20 cellular contexts compared by ENCODE assay signal in the genomic region with DNA sequence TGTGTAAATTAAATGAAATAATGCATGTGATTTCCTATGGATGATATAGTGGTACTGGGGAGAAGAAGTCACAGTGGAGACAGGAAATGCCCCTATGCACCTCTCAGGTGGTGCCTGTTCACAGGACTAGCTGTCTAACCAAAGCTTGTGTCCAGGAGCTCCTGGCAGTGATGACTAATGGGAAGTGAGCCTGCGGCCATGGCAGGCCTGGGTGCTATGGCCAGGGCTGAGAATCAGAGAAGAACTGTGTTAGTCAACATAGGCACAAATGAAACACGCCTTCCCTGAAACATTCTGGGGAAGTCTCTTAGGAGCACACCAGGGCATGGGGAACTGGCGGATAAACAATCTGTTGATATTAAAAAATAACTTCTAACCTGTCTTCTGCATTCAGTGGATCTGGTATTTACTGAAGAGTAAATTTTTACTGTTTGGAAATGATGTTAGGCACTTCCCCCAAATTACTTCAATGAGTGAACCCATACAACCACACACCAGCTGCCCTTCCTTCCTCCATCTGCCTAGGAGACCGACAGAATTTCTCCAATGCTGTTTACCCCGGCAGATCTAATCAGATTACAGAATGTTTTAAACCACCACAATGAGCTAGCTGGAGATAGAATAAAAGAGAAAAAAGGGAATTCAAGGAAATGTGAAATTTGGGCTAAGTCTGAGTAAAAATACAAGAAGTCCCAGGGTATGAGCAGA.
DNase-seq lines count a peak whose midpoint lies in the region; ATAC-seq and TF ChIP-seq lines count a peak whose summit lies in the region.
"Had no signal": no experiment of that assay in that cellular context is flagged by ENCODE, and none has a peak within 500 bp of the region (broad histone marks: within the 10 kb centered on the region; RNA-seq: fewer than 3 reads in every experiment).

No MANE protein-coding gene starts in this region.

- DNase-seq in Daoy (ENCODE audit: low read depth) (peak; percentile 27), MV-4-11 (lab: John Stamatoyannopoulos, UW) (peak; percentile 24), RWPE2 (ENCODE audit: low spot score) (no peak), lower leg skin (ENCODE audit: low spot score in 2 of 2) (no peak), OCI-M2 (lab: John Stamatoyannopoulos, UW; ENCODE audit: unreplicated experiment) (no peak)
- no peak for DNase-seq in naive thymus-derived CD4-positive, alpha-beta T cell
- DNase-seq: activated CD4-positive, alpha-beta T cell treated with anti-CD3 and anti-CD28 coated beads, Interleukin-2, amount 50 U/mL, for 48 hours; activated gamma-delta T cell; EL; HCEC 1CT; lower lobe of right lung; NCI-H2081 treated with DMSO at 0.1 percent for 48 hours; OCI-M1; SJCRH30; stimulated activated CD4-positive, alpha-beta T cell treated with anti-CD3 and anti-CD28 coated beads, Interleukin-4, amount 100 ng/mL, for 1 hour; stimulated activated naive CD8-positive, alpha-beta T cell treated with anti-CD3 and anti-CD28 coated beads, Interleukin-15, amount 100 ng/mL, for 72 hours; T-helper 2 cell had no signal

- no peaks in the 10 kb centered on the region for H3K9me3 Mint-ChIP-seq in naive thymus-derived CD4-positive, alpha-beta T cell
- H3K9me3 Mint-ChIP-seq: stimulated activated naive CD8-positive, alpha-beta T cell treated with anti-CD3 and anti-CD28 coated beads, Interleukin-15, amount 100 ng/mL, for 72 hours had no signal

- H3K4me3 ChIP-seq in RWPE2 (ENCODE audit: severe bottlenecking) (no peak overlapping the region), lower leg skin (ENCODE audit: low read depth, poor library complexity, severe bottlenecking) (no peak overlapping the region)
- H3K4me3 ChIP-seq in naive thymus-derived CD4-positive, alpha-beta T cell (ENCODE audit: low read length) = no peak overlapping the region
- H3K4me3 ChIP-seq: hepatocyte, lower lobe of right lung, SJCRH30, smooth muscle cell had no signal

- POLR2A ChIA-PET in naive thymus-derived CD4-positive, alpha-beta T cell (lab: Charles Lee) = no interaction called here

- H3K36me3 ChIP-seq in RWPE2 (ENCODE audit: low read depth) = no peaks in the 10 kb centered on the region
- no peaks in the 10 kb centered on the region for H3K36me3 ChIP-seq in naive thymus-derived CD4-positive, alpha-beta T cell (ENCODE audit: control insufficient read depth in 2 of 3, insufficient read depth in 3 of 3, low read length in 3 of 3)
- H3K36me3 ChIP-seq: lower lobe of right lung, SJCRH30 had no signal

- no peaks in the 10 kb centered on the region for H3K36me3 Mint-ChIP-seq in naive thymus-derived CD4-positive, alpha-beta T cell

- WGBS in lower leg skin, 2 donors = 81 to 88% methylated on average over 5 of the region's 5 CpGs

- no peaks in the 10 kb centered on the region for H3K9me3 ChIP-seq in RWPE2 (ENCODE audit: severe bottlenecking)
- H3K9me3 ChIP-seq in naive thymus-derived CD4-positive, alpha-beta T cell (ENCODE audit: control insufficient read depth in 2 of 3, low read length in 3 of 3) = no peaks in the 10 kb centered on the region
- H3K9me3 ChIP-seq: lower lobe of right lung, SJCRH30 had no signal

- no peak for TF ChIP-seq POLR2A in lower leg skin (IDR thresholded peaks at IDR 0.05)

- no peaks in the 10 kb centered on the region for H3K4me1 ChIP-seq in RWPE2 (ENCODE audit: insufficient read depth, poor library complexity, severe bottlenecking)
- H3K4me1 ChIP-seq in naive thymus-derived CD4-positive, alpha-beta T cell (ENCODE audit: control insufficient read depth in 2 of 2, insufficient read depth in 2 of 2, low read length in 2 of 2) = no peaks in the 10 kb centered on the region
- H3K4me1 ChIP-seq: lower lobe of right lung, SJCRH30 had no signal

- peaks cover 0 to 2% (median 0%) of the 10 kb centered on the region in 7 donors for H3K4me1 Mint-ChIP-seq in naive thymus-derived CD4-positive, alpha-beta T cell
- H3K4me1 Mint-ChIP-seq: stimulated activated naive CD8-positive, alpha-beta T cell treated with anti-CD3 and anti-CD28 coated beads, Interleukin-15, amount 100 ng/mL, for 72 hours had no signal

- ATAC-seq in RWPE2 (ENCODE audit: low read depth) = peak; percentile 76
- peak; percentile 42 for ATAC-seq in naive thymus-derived CD4-positive, alpha-beta T cell
- ATAC-seq in HG03442 (IDR thresholded peaks at IDR 0.05; ENCODE audit: unreplicated experiment) = no peak
- ATAC-seq: stimulated activated naive CD8-positive, alpha-beta T cell treated with anti-CD3 and anti-CD28 coated beads, Interleukin-15, amount 100 ng/mL, for 72 hours had no signal

- no peak overlapping the region for H3K27ac ChIP-seq in RWPE2 (ENCODE audit: poor library complexity, severe bottlenecking)
- no peak overlapping the region for H3K27ac ChIP-seq in naive thymus-derived CD4-positive, alpha-beta T cell (ENCODE audit: low read depth, low read length)
- H3K27ac ChIP-seq: hepatocyte, lower lobe of right lung, SJCRH30 had no signal

- peaks cover 17 to 44% (median 40%) of the 10 kb centered on the region in 5 donors for H3K27me3 Mint-ChIP-seq in naive thymus-derived CD4-positive, alpha-beta T cell

- H3K27me3 ChIP-seq in RWPE2 (ENCODE audit: insufficient read depth, poor library complexity, severe bottlenecking) = no peaks in the 10 kb centered on the region
- H3K27me3 ChIP-seq in naive thymus-derived CD4-positive, alpha-beta T cell (ENCODE audit: control insufficient read depth in 2 of 2, insufficient read depth in 2 of 2, low read length in 2 of 2) = no peaks in the 10 kb centered on the region
- H3K27me3 ChIP-seq: hepatocyte, SJCRH30 had no signal

- intact Hi-C loops in naive thymus-derived CD4-positive, alpha-beta T cell (cut with micrococcal nuclease) = no loop called here
- intact Hi-C loops in lower leg skin (cut with DNase I; ENCODE audit: low total_unique reads) = no loop called here

- H3K4me3 Mint-ChIP-seq in naive thymus-derived CD4-positive, alpha-beta T cell = no peak overlapping the region
- H3K4me3 Mint-ChIP-seq: stimulated activated naive CD8-positive, alpha-beta T cell treated with anti-CD3 and anti-CD28 coated beads, Interleukin-15, amount 100 ng/mL, for 72 hours had no signal

- no peak overlapping the region for H3K27ac Mint-ChIP-seq in naive thymus-derived CD4-positive, alpha-beta T cell
- H3K27ac Mint-ChIP-seq: stimulated activated naive CD8-positive, alpha-beta T cell treated with anti-CD3 and anti-CD28 coated beads, Interleukin-15, amount 100 ng/mL, for 72 hours had no signal

- TF ChIP-seq CTCF in RWPE2 (IDR thresholded peaks at IDR 0.05; ENCODE audit: poor library complexity, severe bottlenecking) (no peak), lower leg skin (IDR thresholded peaks at IDR 0.05) (no peak)

- CTCF ChIA-PET in naive thymus-derived CD4-positive, alpha-beta T cell (lab: Charles Lee) = no interaction called here

Comparison
In these comparisons a context has a peak if more than half of its experiments do, and no peak if none do; other contexts are left out.
1. DNase-seq: peak in Daoy (single experiment) and MV-4-11 (single experiment); none in RWPE2 (single experiment), naive thymus-derived CD4-positive, alpha-beta T cell (0 of 9), lower leg skin (0 of 2) and OCI-M2 (single experiment).